ENCODE assay signal across 21 cellular contexts in the genomic region with DNA sequence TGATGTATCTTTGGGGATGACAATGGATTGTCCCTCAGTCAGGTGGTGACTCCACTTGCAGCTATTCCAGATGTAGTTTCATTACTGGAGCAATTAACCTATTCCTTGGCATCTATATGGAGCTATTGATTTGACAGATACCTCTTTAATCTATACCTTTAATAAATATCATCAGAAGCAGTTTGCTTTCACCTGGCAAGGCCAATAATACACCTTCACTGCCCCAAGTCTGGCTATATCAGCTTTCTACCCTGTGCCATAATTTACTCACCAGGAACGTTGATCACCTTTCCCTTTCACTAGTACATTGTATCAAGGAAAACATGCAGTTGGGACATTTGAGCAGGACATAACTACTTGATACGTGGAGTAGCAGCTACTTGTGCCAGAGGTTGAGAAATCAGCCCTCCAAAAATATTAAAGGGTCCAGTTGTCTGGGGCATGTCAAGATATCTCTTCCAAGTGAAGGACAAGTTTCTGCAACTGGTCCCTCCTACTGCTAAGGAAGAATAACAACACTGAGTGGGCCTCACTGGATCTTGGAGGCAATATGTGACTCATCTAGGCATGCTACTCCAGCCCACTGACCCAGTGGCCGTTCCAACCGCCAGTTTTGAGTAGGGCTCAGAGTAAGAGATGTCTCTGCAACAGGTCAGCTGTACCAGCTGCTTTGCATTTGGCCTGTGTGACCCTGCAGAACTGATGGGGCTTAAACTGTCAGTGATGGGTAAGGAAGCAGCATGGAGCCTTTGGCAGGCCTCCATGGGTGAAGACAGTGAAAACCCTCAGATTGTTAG.
"Had no signal": no experiment of that assay in that cellular context is flagged by ENCODE, and none has a peak within 500 bp of the region (broad histone marks: within the 10 kb centered on the region; RNA-seq: fewer than 3 reads in every experiment).

No MANE protein-coding gene starts in this region.

- H2AFZ ChIP-seq: neural progenitor cell had no signal

- H3K4me3 ChIP-seq: cardiac muscle cell, colonic mucosa, esophagus squamous epithelium, gastrocnemius medialis, heart right ventricle, lung, neural progenitor cell, sigmoid colon, stomach, testis had no signal

- ATAC-seq: activated CD8-positive, alpha-beta T cell treated with anti-CD3 and anti-CD28 coated beads, Interleukin-2, amount 10 ng/mL, durations not matched to agents 7 days and 5 days; gastrocnemius medialis; heart right ventricle had no signal

- H3K27ac Mint-ChIP-seq: activated B cell treated with CpG ODN at 0.5 μM for 24 hours; activated CD8-positive, alpha-beta T cell treated with anti-CD3 and anti-CD28 coated beads, Interleukin-2, amount 10 ng/mL, durations not matched to agents 7 days and 5 days; activated naive CD8-positive, alpha-beta T cell treated with anti-CD3 and anti-CD28 coated beads, Interleukin-2, amount 10 ng/mL, durations not matched to agents 7 days and 5 days; activated T-helper 1 cell treated with anti-CD3 and anti-CD28 coated beads, Interleukin-12 subunit alpha, Interleukin-12 subunit beta, Interleukin-2, Interleukin-4 antibody, amounts not matched to agents 30 ng/mL and 10 ng/mL and 1 ng/mL, durations not matched to agents 14 hours and 24 hours and 36 hours; naive B cell; neural progenitor cell had no signal

- H3K36me3 Mint-ChIP-seq: naive B cell, neural progenitor cell had no signal

- H3K4me3 Mint-ChIP-seq: activated B cell treated with CpG ODN at 0.5 μM for 24 hours; activated CD8-positive, alpha-beta T cell treated with anti-CD3 and anti-CD28 coated beads, Interleukin-2, amount 10 ng/mL, durations not matched to agents 7 days and 5 days; activated naive CD8-positive, alpha-beta T cell treated with anti-CD3 and anti-CD28 coated beads, Interleukin-2, amount 10 ng/mL, durations not matched to agents 7 days and 5 days; activated T-helper 1 cell treated with anti-CD3 and anti-CD28 coated beads, Interleukin-12 subunit alpha, Interleukin-12 subunit beta, Interleukin-2, Interleukin-4 antibody, amounts not matched to agents 30 ng/mL and 10 ng/mL and 1 ng/mL, durations not matched to agents 14 hours and 24 hours and 36 hours; neural progenitor cell had no signal

- DNase-seq: activated B cell treated with CpG ODN at 0.5 μM for 24 hours; activated CD4-positive, alpha-beta T cell treated with anti-CD3 and anti-CD28 coated beads for 48 hours; activated CD8-positive, alpha-beta T cell treated with anti-CD3 and anti-CD28 coated beads, Interleukin-2, amount 10 ng/mL, durations not matched to agents 7 days and 5 days; activated naive CD4-positive, alpha-beta T cell; activated naive CD8-positive, alpha-beta T cell treated with anti-CD3 and anti-CD28 coated beads, Interleukin-2, amount 10 ng/mL, durations not matched to agents 7 days and 5 days; anterior cingulate cortex; colonic mucosa; esophagus squamous epithelium; gastrocnemius medialis; heart right ventricle; naive B cell; sigmoid colon; stimulated activated CD4-positive, alpha-beta T cell treated with anti-CD3 and anti-CD28 coated beads, Interleukin-12 subunit alpha, Interleukin-12 subunit beta, amount 100 ng/mL, for 4 hours; stimulated activated CD4-positive, alpha-beta T cell treated with anti-CD3 and anti-CD28 coated beads, Interleukin-2, amount 100 ng/mL, for 24 hours; stomach; SW 1271; testis had no signal

- H3K9ac ChIP-seq: neural progenitor cell had no signal

- H3K27ac ChIP-seq: cardiac muscle cell, colonic mucosa, esophagus squamous epithelium, gastrocnemius medialis, heart right ventricle, neural progenitor cell, sigmoid colon, stomach, testis had no signal

- H3K9me3 ChIP-seq: colonic mucosa, esophagus squamous epithelium, gastrocnemius medialis, heart right ventricle, sigmoid colon, stomach, testis had no signal

- H3K27me3 Mint-ChIP-seq: activated naive CD8-positive, alpha-beta T cell treated with anti-CD3 and anti-CD28 coated beads, Interleukin-2, amount 10 ng/mL, durations not matched to agents 7 days and 5 days; naive B cell had no signal

- H3K4me1 ChIP-seq: colonic mucosa, gastrocnemius medialis, heart right ventricle, neural progenitor cell, sigmoid colon, testis had no signal

- H3K4me2 ChIP-seq: neural progenitor cell had no signal

- H3K4me1 Mint-ChIP-seq: activated B cell treated with CpG ODN at 0.5 μM for 24 hours, naive B cell had no signal

- H3K36me3 ChIP-seq: cardiac muscle cell, colonic mucosa, esophagus squamous epithelium, gastrocnemius medialis, heart right ventricle, neural progenitor cell, sigmoid colon, stomach had no signal

- H3K9me3 Mint-ChIP-seq: activated B cell treated with CpG ODN at 0.5 μM for 24 hours; activated naive CD8-positive, alpha-beta T cell treated with anti-CD3 and anti-CD28 coated beads, Interleukin-2, amount 10 ng/mL, durations not matched to agents 7 days and 5 days; activated T-helper 1 cell treated with anti-CD3 and anti-CD28 coated beads, Interleukin-12 subunit alpha, Interleukin-12 subunit beta, Interleukin-2, Interleukin-4 antibody, amounts not matched to agents 30 ng/mL and 10 ng/mL and 1 ng/mL, durations not matched to agents 14 hours and 24 hours and 36 hours; naive B cell; neural progenitor cell had no signal

- H3K27me3 ChIP-seq: cardiac muscle cell, colonic mucosa, esophagus squamous epithelium, gastrocnemius medialis, neural progenitor cell, sigmoid colon, stomach, testis had no signal
